10 cellular contexts compared by ENCODE assay signal in genomic region chr17:64120159-64120558, GRCh38. TPM values are rescaled to one million over a fixed set of nuclear protein-coding genes. Genes with fewer than 3 reads are reported as not detected.
DNase-seq lines count a peak whose midpoint lies in the region; ATAC-seq and TF ChIP-seq lines count a peak whose summit lies in the region.
"Had no signal": no experiment of that assay in that cellular context is flagged by ENCODE, and none has a peak within 500 bp of the region (broad histone marks: within the 10 kb centered on the region; RNA-seq: fewer than 3 reads in every experiment).

No MANE protein-coding gene starts in this region.

- peak overlapping the region; percentile 20 for H3K27ac ChIP-seq in CD4-positive, CD25-positive, alpha-beta regulatory T cell (ENCODE audit: insufficient read depth, low read length, poor library complexity, severe bottlenecking)
- peak overlapping the region; percentile 10 to 47 (median 24) for H3K27ac ChIP-seq in right lobe of liver
- H3K27ac ChIP-seq: foreskin keratinocyte had no signal

- no peak for ATAC-seq in CD4-positive, CD25-positive, alpha-beta regulatory T cell (ENCODE audit: low read depth in 2 of 2)
- peak; percentile 42 for ATAC-seq in activated CD8-positive, alpha-beta T cell treated with anti-CD3 and anti-CD28 coated beads for 36 hours
- peak in 1 of 4 donors; percentile 5 for ATAC-seq in right lobe of liver
- ATAC-seq: foreskin keratinocyte had no signal

- TF ChIP-seq CTCF in activated CD8-positive, alpha-beta T cell treated with anti-CD3 and anti-CD28 coated beads for 36 hours (IDR thresholded peaks at IDR 0.05), result no peak
- TF ChIP-seq CTCF in right lobe of liver (IDR thresholded peaks at IDR 0.05), result no peak

- intact Hi-C loops in activated CD8-positive, alpha-beta T cell treated with anti-CD3 and anti-CD28 coated beads for 36 hours (cut with micrococcal nuclease), result no loop called here
- intact Hi-C loops in right lobe of liver (cut with DNase I), result loop anchor here in 1 of 2 donors (10.0 kb wide), 1 partner anchor 55 kb away; no protein-coding TSS in a partner anchor

- no peak for DNase-seq in CD4-positive, CD25-positive, alpha-beta regulatory T cell
- DNase-seq in DMS53 (lab: John Stamatoyannopoulos, UW) (peak; percentile 78), right lobe of liver (no peak), middle frontal gyrus (ENCODE audit: extremely low spot score, low spot score) (no peak), NCI-H2227 (lab: John Stamatoyannopoulos, UW; ENCODE audit: unreplicated experiment) (no peak), putamen (ENCODE audit: low spot score) (no peak)
- DNase-seq in activated CD8-positive, alpha-beta T cell treated with anti-CD3 and anti-CD28 coated beads for 36 hours, result peak; percentile 38
- DNase-seq: foreskin keratinocyte; NCI-H1694; NK-92 treated with Interleukin-12 subunit alpha and Interleukin-12 subunit beta, amount 100 ng/mL, for 24 hours had no signal

- peaks cover 2% of the 10 kb centered on the region for H3K36me3 ChIP-seq in CD4-positive, CD25-positive, alpha-beta regulatory T cell (ENCODE audit: control insufficient read depth, insufficient read depth, low read length)
- H3K36me3 ChIP-seq in right lobe of liver, result no peaks in the 10 kb centered on the region

- H3K4me3 ChIP-seq in CD4-positive, CD25-positive, alpha-beta regulatory T cell (ENCODE audit: low read depth, low read length), result peak overlapping the region; percentile 52
- H3K4me3 ChIP-seq in right lobe of liver, result no peak overlapping the region

- no peaks in the 10 kb centered on the region for H3K9me3 ChIP-seq in CD4-positive, CD25-positive, alpha-beta regulatory T cell (ENCODE audit: control insufficient read depth in 2 of 2, low read length in 2 of 2)
- H3K9me3 ChIP-seq in right lobe of liver, result no peaks in the 10 kb centered on the region

- H3K27me3 ChIP-seq in CD4-positive, CD25-positive, alpha-beta regulatory T cell (ENCODE audit: control insufficient read depth, insufficient read depth, low read length), result no peaks in the 10 kb centered on the region
- H3K27me3 ChIP-seq in right lobe of liver, result no peaks in the 10 kb centered on the region
- H3K27me3 ChIP-seq: foreskin keratinocyte had no signal

- no peaks in the 10 kb centered on the region for H3K27me3 Mint-ChIP-seq in CD4-positive, CD25-positive, alpha-beta regulatory T cell
- H3K27me3 Mint-ChIP-seq in activated CD8-positive, alpha-beta T cell treated with anti-CD3 and anti-CD28 coated beads for 36 hours, result no peaks in the 10 kb centered on the region

- H3K4me3 Mint-ChIP-seq in CD4-positive, CD25-positive, alpha-beta regulatory T cell, result peak overlapping the region in 2 of 4 donors; percentile 36 to 40
- H3K4me3 Mint-ChIP-seq in activated CD8-positive, alpha-beta T cell treated with anti-CD3 and anti-CD28 coated beads for 36 hours, result peak overlapping the region; percentile 35

- H3K27ac Mint-ChIP-seq in CD4-positive, CD25-positive, alpha-beta regulatory T cell, result peak overlapping the region; percentile 51 to 94 (median 91)
- H3K27ac Mint-ChIP-seq in activated CD8-positive, alpha-beta T cell treated with anti-CD3 and anti-CD28 coated beads for 36 hours, result peak overlapping the region; percentile 94

- no peak for TF ChIP-seq POLR2A in right lobe of liver (IDR thresholded peaks at IDR 0.05)

- WGBS in right lobe of liver (ENCODE audit: insufficient coverage, low coverage, low lambda C conversion rate, missing lambda C conversion rate), result 22% methylated on average over 1 of the region's 2 CpGs

- H3K36me3 Mint-ChIP-seq in CD4-positive, CD25-positive, alpha-beta regulatory T cell, result peaks cover 20% of the 10 kb centered on the region
- peaks cover 25% of the 10 kb centered on the region for H3K36me3 Mint-ChIP-seq in activated CD8-positive, alpha-beta T cell treated with anti-CD3 and anti-CD28 coated beads for 36 hours (ENCODE audit: low read depth)

- peaks cover 24% of the 10 kb centered on the region for H3K4me1 ChIP-seq in CD4-positive, CD25-positive, alpha-beta regulatory T cell (ENCODE audit: control insufficient read depth, insufficient read depth, low read length, poor library complexity, severe bottlenecking)
- H3K4me1 ChIP-seq in right lobe of liver, result peaks cover 0 to 69% (median 21%) of the 10 kb centered on the region in 4 donors

- no peaks in the 10 kb centered on the region for H3K9me3 Mint-ChIP-seq in CD4-positive, CD25-positive, alpha-beta regulatory T cell
- no peaks in the 10 kb centered on the region for H3K9me3 Mint-ChIP-seq in activated CD8-positive, alpha-beta T cell treated with anti-CD3 and anti-CD28 coated beads for 36 hours

- peaks cover 42 to 71% (median 58%) of the 10 kb centered on the region in 4 donors for H3K4me1 Mint-ChIP-seq in CD4-positive, CD25-positive, alpha-beta regulatory T cell
- peaks cover 73% of the 10 kb centered on the region for H3K4me1 Mint-ChIP-seq in activated CD8-positive, alpha-beta T cell treated with anti-CD3 and anti-CD28 coated beads for 36 hours (ENCODE audit: low read depth)

- POLR2A ChIA-PET in activated CD8-positive, alpha-beta T cell treated with anti-CD3 and anti-CD28 coated beads for 36 hours (lab: Charles Lee), result interaction anchor here (2.0 to 2.2 kb wide), 2 partner anchors 10 to 26 kb away, joined by 9 to 17 read pairs; partner anchors contain the start of gene ERN1

- CTCF ChIA-PET in activated CD8-positive, alpha-beta T cell treated with anti-CD3 and anti-CD28 coated beads for 36 hours (lab: Charles Lee), result interaction anchor here (2.1 to 4.4 kb wide), 3 partner anchors 14 to 95 kb away, joined by 7 to 26 read pairs (median 14); no protein-coding TSS in a partner anchor

RNA-seq across cellular contexts. Expression of gene ERN1, which starts 9.8 kb away (rescaled TPM):
- total RNA-seq in CD4-positive, CD25-positive, alpha-beta regulatory T cell, result 96.7 TPM
- polyA plus RNA-seq in CD4-positive, CD25-positive, alpha-beta regulatory T cell, result 10 to 100 TPM; 30.2 to 39.3 (median 35.1) TPM
- total RNA-seq in activated CD8-positive, alpha-beta T cell treated with anti-CD3 and anti-CD28 coated beads for 36 hours, result 10 to 100 TPM; 19.2 to 23.6 TPM
- 10 to 100 TPM; 22.7 to 47.6 (median 28.7) TPM for total RNA-seq in right lobe of liver

Comparison
In these comparisons a context has a peak if more than half of its experiments do, and no peak if none do; other contexts are left out.
1. DNase-seq: peak in DMS53 (single experiment) and activated CD8-positive, alpha-beta T cell treated with anti-CD3 and anti-CD28 coated beads for 36 hours (single experiment); none in CD4-positive, CD25-positive, alpha-beta regulatory T cell (0 of 3), right lobe of liver (0 of 3), middle frontal gyrus (single experiment), NCI-H2227 (single experiment) and putamen (single experiment).